ENCODE assay signal across 22 cellular contexts in the genomic region with DNA sequence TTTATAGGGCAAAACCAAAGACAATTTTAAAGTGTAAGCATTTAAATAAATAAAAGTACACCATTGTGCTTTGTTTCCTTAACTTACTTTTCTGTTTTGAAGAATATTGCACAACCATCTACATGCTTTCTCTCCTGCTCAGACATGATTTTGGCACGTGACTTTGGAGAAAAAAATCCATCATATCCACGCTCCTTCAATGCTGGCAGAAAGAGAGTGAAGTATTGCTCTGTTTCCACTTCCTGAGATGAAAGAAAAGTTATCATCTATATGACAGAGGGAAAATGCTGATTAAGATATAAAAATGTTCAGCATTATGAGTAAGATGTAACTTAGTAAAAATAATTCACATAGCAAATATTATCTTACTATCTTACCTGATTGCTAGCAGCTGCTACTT.
"Had no signal": no experiment of that assay in that cellular context is flagged by ENCODE, and none has a peak within 500 bp of the region (broad histone marks: within the 10 kb centered on the region; RNA-seq: fewer than 3 reads in every experiment).

No MANE protein-coding gene starts in this region.

- H3K9me3 ChIP-seq: ascending aorta, esophagus squamous epithelium, gastroesophageal sphincter, left ventricle myocardium inferior, neutrophil, right atrium auricular region, tibial nerve, vagina had no signal

- H3K4me1 ChIP-seq: ascending aorta, gastroesophageal sphincter, right atrium auricular region, vagina had no signal

- DNase-seq: activated CD4-positive, alpha-beta T cell treated with anti-CD3 and anti-CD28 coated beads, Interleukin-2, amount 50 U/mL, for 48 hours; activated effector memory CD4-positive, alpha-beta T cell treated with Interleukin-2 at 50 U/mL for 16 hours; activated naive CD8-positive, alpha-beta T cell treated with anti-CD3 and anti-CD28 coated beads for 36 hours; activated T-cell treated with anti-CD3 and anti-CD28 coated beads, Interleukin-2, amount 50 U/mL, for 24 hours; esophagus squamous epithelium; left ventricle myocardium inferior; natural killer cell; stimulated activated CD4-positive, alpha-beta T cell treated with anti-CD3 and anti-CD28 coated beads, Interleukin-4, amount 100 ng/mL, for 4 hours; stimulated activated CD8-positive, alpha-beta memory T cell treated with anti-CD3 and anti-CD28 coated beads, Interleukin-4, amount 100 ng/mL, for 48 hours; stimulated activated naive CD4-positive, alpha-beta T cell treated with Interleukin-2 at 50 U/mL for 16 hours; substantia nigra; WERI-Rb-1 had no signal

- H3K27me3 ChIP-seq: ascending aorta, cardiac muscle cell, esophagus squamous epithelium, gastroesophageal sphincter, neutrophil, right atrium auricular region, tibial nerve, vagina had no signal

- H3K27me3 Mint-ChIP-seq: activated naive CD8-positive, alpha-beta T cell treated with anti-CD3 and anti-CD28 coated beads for 36 hours; activated T-cell treated with anti-CD3 and anti-CD28 coated beads, Interleukin-2, amount 50 U/mL, for 24 hours; memory B cell had no signal

- H3K36me3 ChIP-seq: cardiac muscle cell had no signal

- H3K4me3 Mint-ChIP-seq: activated naive CD8-positive, alpha-beta T cell treated with anti-CD3 and anti-CD28 coated beads for 36 hours; activated T-cell treated with anti-CD3 and anti-CD28 coated beads, Interleukin-2, amount 50 U/mL, for 24 hours; memory B cell; natural killer cell; T-helper 1 cell treated with Interleukin-12 subunit alpha and Interleukin-12 subunit beta and Interleukin-4 antibody, amounts not matched to agents 30 μg/mL and 1 μg/mL, for 36 hours had no signal

- H3K27ac ChIP-seq: ascending aorta, cardiac muscle cell, esophagus squamous epithelium, gastroesophageal sphincter, left ventricle myocardium inferior, neutrophil, right atrium auricular region, skin epidermis, tibial nerve, vagina, WERI-Rb-1 had no signal

- H3K4me3 ChIP-seq: ascending aorta, cardiac muscle cell, esophagus squamous epithelium, gastroesophageal sphincter, left ventricle myocardium inferior, right atrium auricular region, skin epidermis, tibial nerve, vagina had no signal

- H3K27ac Mint-ChIP-seq: activated naive CD8-positive, alpha-beta T cell treated with anti-CD3 and anti-CD28 coated beads for 36 hours; activated T-cell treated with anti-CD3 and anti-CD28 coated beads, Interleukin-2, amount 50 U/mL, for 24 hours; memory B cell; T-helper 1 cell treated with Interleukin-12 subunit alpha and Interleukin-12 subunit beta and Interleukin-4 antibody, amounts not matched to agents 30 μg/mL and 1 μg/mL, for 36 hours had no signal

- ATAC-seq: gastroesophageal sphincter, natural killer cell had no signal

- H3K9me3 Mint-ChIP-seq: activated naive CD8-positive, alpha-beta T cell treated with anti-CD3 and anti-CD28 coated beads for 36 hours; activated T-cell treated with anti-CD3 and anti-CD28 coated beads, Interleukin-2, amount 50 U/mL, for 24 hours; memory B cell; natural killer cell; T-helper 1 cell treated with Interleukin-12 subunit alpha and Interleukin-12 subunit beta and Interleukin-4 antibody, amounts not matched to agents 30 μg/mL and 1 μg/mL, for 36 hours had no signal
